1 cellular context compared by ENCODE assay signal in the genomic region with DNA sequence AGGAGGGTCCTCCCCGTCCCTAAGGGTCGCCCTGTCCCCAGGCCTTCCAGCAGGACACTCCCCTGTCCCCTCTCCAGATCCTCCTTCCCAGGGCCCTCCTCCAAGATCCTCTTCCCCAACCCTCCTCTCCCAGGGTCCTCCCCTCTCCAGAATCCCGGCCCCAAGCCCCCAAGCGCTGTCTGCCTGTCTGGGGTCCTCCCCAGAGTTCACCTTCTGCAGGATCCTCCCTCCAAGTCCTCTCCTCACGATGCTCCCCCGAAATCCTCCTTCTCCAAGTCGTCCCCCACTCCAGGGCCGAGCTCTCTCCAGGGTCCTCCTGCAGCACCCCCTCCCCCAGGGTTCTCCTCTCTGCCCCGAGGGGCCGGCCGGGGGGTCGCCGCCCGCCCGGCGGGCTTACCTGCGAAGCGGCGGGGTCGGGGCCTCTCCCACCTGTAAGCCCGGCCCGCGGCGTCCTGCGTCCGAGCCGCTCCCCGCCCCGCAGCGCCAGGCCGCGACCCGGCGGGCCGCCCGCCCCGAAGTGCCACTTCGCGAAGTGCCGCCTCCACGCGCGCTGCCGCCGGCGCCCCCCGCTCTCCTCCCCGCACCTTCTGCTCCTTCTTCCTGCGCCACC.
TF ChIP-seq lines count a peak whose summit lies in the region.

No MANE protein-coding gene starts in this region.

TF ChIP-seq in GM12878, 131 proteins besides CTCF, POLR2A, EP300 and RAD21 (continued from another document):
- TF ChIP-seq, protein P1, sequence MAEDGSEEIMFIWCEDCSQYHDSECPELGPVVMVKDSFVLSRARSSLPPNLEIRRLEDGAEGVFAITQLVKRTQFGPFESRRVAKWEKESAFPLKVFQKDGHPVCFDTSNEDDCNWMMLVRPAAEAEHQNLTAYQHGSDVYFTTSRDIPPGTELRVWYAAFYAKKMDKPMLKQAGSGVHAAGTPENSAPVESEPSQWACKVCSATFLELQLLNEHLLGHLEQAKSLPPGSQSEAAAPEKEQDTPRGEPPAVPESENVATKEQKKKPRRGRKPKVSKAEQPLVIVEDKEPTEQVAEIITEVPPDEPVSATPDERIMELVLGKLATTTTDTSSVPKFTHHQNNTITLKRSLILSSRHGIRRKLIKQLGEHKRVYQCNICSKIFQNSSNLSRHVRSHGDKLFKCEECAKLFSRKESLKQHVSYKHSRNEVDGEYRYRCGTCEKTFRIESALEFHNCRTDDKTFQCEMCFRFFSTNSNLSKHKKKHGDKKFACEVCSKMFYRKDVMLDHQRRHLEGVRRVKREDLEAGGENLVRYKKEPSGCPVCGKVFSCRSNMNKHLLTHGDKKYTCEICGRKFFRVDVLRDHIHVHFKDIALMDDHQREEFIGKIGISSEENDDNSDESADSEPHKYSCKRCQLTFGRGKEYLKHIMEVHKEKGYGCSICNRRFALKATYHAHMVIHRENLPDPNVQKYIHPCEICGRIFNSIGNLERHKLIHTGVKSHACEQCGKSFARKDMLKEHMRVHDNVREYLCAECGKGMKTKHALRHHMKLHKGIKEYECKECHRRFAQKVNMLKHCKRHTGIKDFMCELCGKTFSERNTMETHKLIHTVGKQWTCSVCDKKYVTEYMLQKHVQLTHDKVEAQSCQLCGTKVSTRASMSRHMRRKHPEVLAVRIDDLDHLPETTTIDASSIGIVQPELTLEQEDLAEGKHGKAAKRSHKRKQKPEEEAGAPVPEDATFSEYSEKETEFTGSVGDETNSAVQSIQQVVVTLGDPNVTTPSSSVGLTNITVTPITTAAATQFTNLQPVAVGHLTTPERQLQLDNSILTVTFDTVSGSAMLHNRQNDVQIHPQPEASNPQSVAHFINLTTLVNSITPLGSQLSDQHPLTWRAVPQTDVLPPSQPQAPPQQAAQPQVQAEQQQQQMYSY (CRISPR knock-in tag; IDR thresholded peaks at IDR 0.05) = no peak
- no peak for TF ChIP-seq NR2C2 (IDR thresholded peaks at IDR 0.05; ENCODE audit: borderline replicate concordance, control insufficient read depth, insufficient read length, low read depth)
- no peak for TF ChIP-seq SMAD1 (IDR thresholded peaks at IDR 0.05; ENCODE audit: low read depth, partially characterized antibody)
- 0 out of 2 replicates have a peak, but pooled peaks have one; percentile 12 for TF ChIP-seq IKZF1 (conservative IDR thresholded peaks at IDR 0.05)
- 0 out of 2 replicates have a peak, but pooled peaks have one; percentile 23 for TF ChIP-seq GATAD2B (conservative IDR thresholded peaks at IDR 0.05; ENCODE audit: low read depth)
- TF ChIP-seq NR2F1 (conservative IDR thresholded peaks at IDR 0.05) = 0 out of 2 replicates have a peak, but pooled peaks have one; percentile 34
- 0 out of 2 replicates have a peak, but pooled peaks have one; percentile 12 for TF ChIP-seq DPF2 (IDR thresholded peaks at IDR 0.05)
